In the genomic region with DNA sequence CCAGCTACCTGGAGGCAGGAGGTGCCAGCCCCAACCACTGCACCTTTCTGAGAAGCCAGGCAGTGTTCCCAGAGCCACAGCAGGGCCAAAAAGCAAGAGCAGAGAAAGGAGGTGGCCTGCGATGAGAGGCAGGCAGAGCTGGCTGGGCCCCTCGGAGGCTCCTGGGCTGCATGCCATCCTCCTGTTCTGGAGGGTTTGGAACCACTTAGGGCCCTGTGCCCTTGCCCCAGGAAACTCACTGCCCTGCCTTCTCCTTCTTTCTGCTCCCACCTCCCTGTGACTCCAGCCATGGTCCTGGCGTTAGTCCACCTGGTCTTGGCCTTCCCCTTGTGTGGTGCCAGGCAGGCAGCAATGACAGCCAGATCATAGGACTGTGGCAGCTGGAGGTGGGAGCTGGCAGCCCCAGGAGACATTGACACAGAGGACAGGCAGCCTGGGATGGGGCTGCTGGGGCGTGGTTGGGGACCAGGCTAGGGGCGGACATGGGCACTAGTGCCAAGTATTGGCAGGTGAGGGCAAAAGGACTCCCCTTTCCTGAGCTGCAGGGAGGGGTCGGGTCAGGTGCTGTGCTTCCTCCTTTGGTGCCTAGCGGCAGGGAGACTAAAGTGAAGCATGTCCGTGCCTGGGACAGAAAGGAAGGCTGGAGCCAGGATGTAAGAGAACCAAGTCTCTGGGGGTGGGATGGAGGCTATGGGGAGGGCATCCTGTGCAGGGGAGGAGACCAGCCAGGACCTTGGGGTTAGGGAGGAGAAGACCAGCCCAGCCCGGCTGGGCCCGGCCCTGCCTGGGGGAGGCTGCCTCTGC, we compare ENCODE assay signal across 1 cellular context.
TF ChIP-seq lines count a peak whose summit lies in the region.

No MANE protein-coding gene starts in this region.

TF ChIP-seq in A549, 52 proteins besides CTCF, POLR2A, EP300 and RAD21 (continued from another document):
- TF ChIP-seq MAZ (IDR thresholded peaks at IDR 0.05; ENCODE audit: borderline replicate concordance, low read depth, low read length) = no peak
- TF ChIP-seq CHD2 (IDR thresholded peaks at IDR 0.05; ENCODE audit: low read length, partially characterized antibody) = no peak
- no peak for TF ChIP-seq EHMT2 (IDR thresholded peaks at IDR 0.05; ENCODE audit: low read depth)
- no peak for TF ChIP-seq FOSB (CRISPR knock-in tag; IDR thresholded peaks at IDR 0.05)
- no peak for TF ChIP-seq HOXA7 (CRISPR knock-in tag; IDR thresholded peaks at IDR 0.05)
- TF ChIP-seq RNF2 (IDR thresholded peaks at IDR 0.05; ENCODE audit: borderline replicate concordance, low read depth) = no peak
- no peak for TF ChIP-seq ZFP36 (IDR thresholded peaks at IDR 0.05; ENCODE audit: borderline replicate concordance, partially characterized antibody)
- no peak for TF ChIP-seq BHLHE40 (IDR thresholded peaks at IDR 0.05; ENCODE audit: low read depth, low read length)
- TF ChIP-seq, protein P1, sequence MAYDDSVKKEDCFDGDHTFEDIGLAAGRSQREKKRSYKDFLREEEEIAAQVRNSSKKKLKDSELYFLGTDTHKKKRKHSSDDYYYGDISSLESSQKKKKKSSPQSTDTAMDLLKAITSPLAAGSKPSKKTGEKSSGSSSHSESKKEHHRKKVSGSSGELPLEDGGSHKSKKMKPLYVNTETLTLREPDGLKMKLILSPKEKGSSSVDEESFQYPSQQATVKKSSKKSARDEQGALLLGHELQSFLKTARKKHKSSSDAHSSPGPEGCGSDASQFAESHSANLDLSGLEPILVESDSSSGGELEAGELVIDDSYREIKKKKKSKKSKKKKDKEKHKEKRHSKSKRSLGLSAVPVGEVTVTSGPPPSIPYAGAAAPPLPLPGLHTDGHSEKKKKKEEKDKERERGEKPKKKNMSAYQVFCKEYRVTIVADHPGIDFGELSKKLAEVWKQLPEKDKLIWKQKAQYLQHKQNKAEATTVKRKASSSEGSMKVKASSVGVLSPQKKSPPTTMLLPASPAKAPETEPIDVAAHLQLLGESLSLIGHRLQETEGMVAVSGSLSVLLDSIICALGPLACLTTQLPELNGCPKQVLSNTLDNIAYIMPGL (CRISPR knock-in tag; IDR thresholded peaks at IDR 0.05; ENCODE audit: borderline replicate concordance) = no peak
